Comparison of ENCODE assay signal across 16 cellular contexts in genomic region chr10:12703813-12704212, GRCh38.
A peak's percentile ranks its signal among the peaks of the same experiment; 100 is the strongest.
DNase-seq lines count a peak whose midpoint lies in the region; ATAC-seq, FAIRE-seq and TF ChIP-seq lines count a peak whose summit lies in the region.
"Had no signal": no experiment of that assay in that cellular context is flagged by ENCODE, and none has a peak within 500 bp of the region (broad histone marks: within the 10 kb centered on the region; RNA-seq: fewer than 3 reads in every experiment).

No MANE protein-coding gene starts in this region.

- TF ChIP-seq EP300 in Ishikawa (IDR thresholded peaks at IDR 0.05; ENCODE audit: borderline replicate concordance), result no peak

- TF ChIP-seq RAD21 in Ishikawa (IDR thresholded peaks at IDR 0.05; ENCODE audit: low read depth), result no peak

- ATAC-seq in HG02852 (IDR thresholded peaks at IDR 0.05; ENCODE audit: unreplicated experiment), result no peak
- ATAC-seq: left ventricle myocardium superior had no signal

- FAIRE-seq in bronchial epithelial cell (lab: Jason Lieb, UNC), result no peak
- FAIRE-seq: GM12891 had no signal

- DNase-seq in AG08395 (ENCODE audit: low spot score), result peak; percentile 54
- peak; percentile 86 for DNase-seq in bronchial epithelial cell (ENCODE audit: low read depth)
- peak; percentile 54 for DNase-seq in kidney glomerular epithelial cell (lab: John Stamatoyannopoulos, UW)
- DNase-seq in Ammon's horn (ENCODE audit: low spot score), result no peak
- no peak for DNase-seq in HuH-7.5 (ENCODE audit: low spot score)
- DNase-seq in CD1c-positive myeloid dendritic cell (ENCODE audit: extremely low spot score), result no peak
- DNase-seq: activated CD4-positive, alpha-beta T cell treated with anti-CD3 and anti-CD28 coated beads for 48 hours; activated naive CD8-positive, alpha-beta T cell treated with anti-CD3 and anti-CD28 coated beads, Interleukin-2, amount 10 ng/mL, durations not matched to agents 7 days and 5 days; COR-L47; left ventricle myocardium superior; NCI-H524 treated with DMSO at 0.1 percent for 48 hours; thyroid gland had no signal

- H3K27me3 ChIP-seq in bronchial epithelial cell (ENCODE audit: control insufficient read depth, insufficient read depth, low read length), result no peaks in the 10 kb centered on the region
- H3K27me3 ChIP-seq: thyroid gland had no signal

- H3K36me3 ChIP-seq in bronchial epithelial cell (ENCODE audit: control insufficient read depth, insufficient read depth, low read length), result no peaks in the 10 kb centered on the region
- H3K36me3 ChIP-seq: thyroid gland had no signal

- TF ChIP-seq CTCF in bronchial epithelial cell (IDR thresholded peaks at IDR 0.05; ENCODE audit: insufficient read depth, low read length, severe bottlenecking), result no peak

- H3K4me3 ChIP-seq in bronchial epithelial cell (ENCODE audit: low read depth, low read length), result no peak overlapping the region
- H3K4me3 ChIP-seq: SK-N-MC, thyroid gland had no signal

TF ChIP-seq in Ishikawa, 13 proteins besides CTCF, POLR2A, EP300 and RAD21:
- TF ChIP-seq TEAD4 (IDR thresholded peaks at IDR 0.05) (peak; percentile 11; the same call in 1 of the 2 replicates), YY1 (IDR thresholded peaks at IDR 0.05; ENCODE audit: low read depth) (no peak)
TF ChIP-seq in Ishikawa: peak in this region for 1.

Comparison
In these comparisons a context has a peak if more than half of its experiments do, and no peak if none do; other contexts are left out.
1. DNase-seq: peak in AG08395 (single experiment), bronchial epithelial cell (single experiment) and kidney glomerular epithelial cell (single experiment); none in Ammon's horn (single experiment), HuH-7.5 (single experiment) and CD1c-positive myeloid dendritic cell (single experiment).